16 cellular contexts compared by ENCODE assay signal in the genomic region with DNA sequence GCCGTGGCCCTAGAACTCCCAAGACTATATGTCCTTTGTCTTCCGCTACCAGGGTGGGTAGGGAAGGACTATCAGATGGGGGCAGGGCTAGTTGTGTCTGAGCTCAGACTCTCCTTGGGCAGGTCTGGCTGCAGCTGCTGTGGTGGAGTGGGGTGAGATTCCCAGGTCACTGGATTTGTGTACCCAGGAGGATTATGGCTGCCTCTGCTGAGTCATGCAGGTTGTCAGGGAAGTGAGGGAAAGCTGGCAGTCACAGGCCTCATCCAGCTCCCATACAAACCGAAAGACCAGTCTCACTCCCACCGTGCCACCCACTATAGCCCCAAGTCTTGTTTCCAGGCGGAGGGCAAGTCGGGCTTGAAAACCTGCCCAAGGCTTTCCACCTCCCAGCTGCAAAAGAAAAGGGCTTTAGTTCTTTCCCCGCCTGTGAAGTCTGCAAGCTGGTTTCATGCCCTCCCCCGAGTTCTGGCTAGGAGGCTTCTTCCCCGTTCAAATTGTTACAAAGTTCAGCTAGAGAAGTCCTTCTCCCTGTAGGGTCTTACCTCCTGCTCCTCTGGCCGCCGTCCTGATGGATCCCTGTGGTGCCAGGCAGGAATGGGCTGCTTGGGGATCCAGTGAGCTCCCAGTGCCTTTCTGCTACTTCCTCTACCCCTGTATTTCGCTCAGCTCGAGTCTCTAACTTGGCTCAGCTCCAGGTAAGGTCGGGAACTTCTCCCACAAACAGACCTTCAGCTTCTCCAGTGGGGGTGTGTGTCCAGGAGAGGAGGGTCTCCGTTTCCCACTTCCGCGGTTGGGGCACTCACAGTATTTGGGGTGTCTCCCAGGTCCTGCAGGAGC.
DNase-seq lines count a peak whose midpoint lies in the region; ATAC-seq and TF ChIP-seq lines count a peak whose summit lies in the region.
"Had no signal": no experiment of that assay in that cellular context is flagged by ENCODE, and none has a peak within 500 bp of the region (broad histone marks: within the 10 kb centered on the region; RNA-seq: fewer than 3 reads in every experiment).

No MANE protein-coding gene starts in this region.

- H3K36me3 ChIP-seq in PC-3 (ENCODE audit: low read depth, low read length): 0 out of 2 replicates have a peak, but pooled peaks cover 3% of the 10 kb centered on the region
- peaks cover 0 to 12% (median 0%) of the 10 kb centered on the region in 3 donors for H3K36me3 ChIP-seq in esophagus squamous epithelium
- H3K36me3 ChIP-seq in skeletal muscle satellite cell (ENCODE audit: insufficient read depth, low read length): no peaks in the 10 kb centered on the region
- H3K36me3 ChIP-seq: prostate gland, suprapubic skin had no signal

- no peak overlapping the region for H3K4me3 ChIP-seq in HL-60 (replicated peaks; ENCODE audit: insufficient read depth, low read length)
- H3K4me3 ChIP-seq in PC-3 (ENCODE audit: low read length): no peak overlapping the region
- H3K4me3 ChIP-seq in esophagus squamous epithelium: no peak overlapping the region
- H3K4me3 ChIP-seq in skeletal muscle satellite cell (ENCODE audit: low read length): no peak overlapping the region
- H3K4me3 ChIP-seq: heart right ventricle, prostate gland, suprapubic skin had no signal

- intact Hi-C loops in PC-3 (cut with micrococcal nuclease) (no loop called here), esophagus squamous epithelium (cut with DNase I) (no loop called here)

- no peak for TF ChIP-seq POLR2A in esophagus squamous epithelium (IDR thresholded peaks at IDR 0.05)

- H4K20me1 ChIP-seq in PC-3 (ENCODE audit: low read length): no peaks in the 10 kb centered on the region

- peaks cover 32% of the 10 kb centered on the region for H3K4me1 ChIP-seq in PC-3 (ENCODE audit: insufficient read depth, low read length)
- H3K4me1 ChIP-seq in esophagus squamous epithelium: peaks cover 7 to 44% (median 32%) of the 10 kb centered on the region in 3 donors
- no peaks in the 10 kb centered on the region for H3K4me1 ChIP-seq in skeletal muscle satellite cell (ENCODE audit: control insufficient read depth, insufficient read depth, low read length)
- H3K4me1 ChIP-seq: prostate gland had no signal

- H3K27ac ChIP-seq in HL-60 (replicated peaks) (peak overlapping the region; percentile 84), PC-3 (ENCODE audit: low read length) (peak overlapping the region; percentile 69), esophagus squamous epithelium (peak overlapping the region in 3 of 4 donors; percentile 37 to 67 (median 54))
- H3K27ac ChIP-seq: heart right ventricle, prostate gland, suprapubic skin had no signal

- peak in 1 of 2 experiments; percentile 76 for DNase-seq in HL-60 (ENCODE audit: low read depth in 1 of 2, low spot score in 1 of 2)
- peak; percentile 43 for DNase-seq in PC-3
- DNase-seq in esophagus squamous epithelium (lab: John Stamatoyannopoulos, UW): no peak
- no peak for DNase-seq in NCI-H345 (lab: John Stamatoyannopoulos, UW)
- no peak for DNase-seq in occipital lobe (lab: John Stamatoyannopoulos, UW)
- DNase-seq: activated CD8-positive, alpha-beta memory T cell treated with anti-CD3 and anti-CD28 coated beads, Interleukin-2, amount 50 U/mL, for 4 hours; activated gamma-delta T cell; amniotic stem cell; effector memory CD8-positive, alpha-beta T cell; heart right ventricle; natural killer cell; NCI-H1092 had no signal

- CTCF ChIA-PET in PC-3 (lab: Charles Lee): no interaction called here

- H2AFZ ChIP-seq in PC-3 (ENCODE audit: low read length): peak overlapping the region; percentile 59; the same call in 1 of the 2 replicates

- H3K9me2 ChIP-seq in PC-3 (replicated peaks; ENCODE audit: low read length): no peaks in the 10 kb centered on the region

- H3K27me3 ChIP-seq in HL-60 (ENCODE audit: insufficient read depth, poor library complexity, severe bottlenecking) (no peaks in the 10 kb centered on the region), PC-3 (ENCODE audit: low read length) (no peaks in the 10 kb centered on the region), esophagus squamous epithelium (no peaks in the 10 kb centered on the region), skeletal muscle satellite cell (ENCODE audit: control insufficient read depth, insufficient read depth, low read length) (no peaks in the 10 kb centered on the region)
- H3K27me3 ChIP-seq: heart right ventricle, suprapubic skin had no signal

- no peaks in the 10 kb centered on the region for H3K79me2 ChIP-seq in PC-3 (ENCODE audit: low read length)

- TF ChIP-seq CTCF in HL-60 (IDR thresholded peaks at IDR 0.05; ENCODE audit: insufficient read depth, low read length): no peak
- TF ChIP-seq CTCF in PC-3 (conservative IDR thresholded peaks at IDR 0.05; ENCODE audit: low read depth, low read length): no peak
- TF ChIP-seq CTCF in esophagus squamous epithelium (IDR thresholded peaks at IDR 0.05): no peak

- ATAC-seq in PC-3 (peak; percentile 27), GM21390 (IDR thresholded peaks at IDR 0.05; ENCODE audit: unreplicated experiment) (no peak)
- ATAC-seq: effector memory CD8-positive, alpha-beta T cell; heart right ventricle; natural killer cell had no signal

- no peaks in the 10 kb centered on the region for H3F3A ChIP-seq in PC-3 (ENCODE audit: low read length, unreplicated experiment)

- H3K9me3 ChIP-seq in PC-3 (ENCODE audit: low read length) (no peaks in the 10 kb centered on the region), esophagus squamous epithelium (no peaks in the 10 kb centered on the region), skeletal muscle satellite cell (replicated peaks; ENCODE audit: low read length) (no peaks in the 10 kb centered on the region)
- H3K9me3 ChIP-seq: prostate gland, suprapubic skin had no signal

- H3K9ac ChIP-seq in PC-3 (ENCODE audit: low read length) (peak overlapping the region; percentile 61), skeletal muscle satellite cell (ENCODE audit: low read depth, low read length) (no peak overlapping the region)

- no TSS peak for BruUV-seq in PC-3 (replicated peaks; lab: Mats Ljungman, UMichigan)

- H3K4me2 ChIP-seq in PC-3 (ENCODE audit: low read length) (peak overlapping the region; percentile 34; the same call in 1 of the 2 replicates), skeletal muscle satellite cell (ENCODE audit: low read length) (peak overlapping the region; percentile 25)

- 57 to 59% methylated on average over 11 to 17 of the region's 17 CpGs for WGBS in esophagus squamous epithelium, 2 donors

- POLR2A ChIA-PET in PC-3 (lab: Charles Lee; ENCODE audit: unreplicated experiment): no interaction called here
